ENCODE assay signal across 1 cellular context in genomic region chr6:37499433-37500293, GRCh38.
TF ChIP-seq lines count a peak whose summit lies in the region.

Gene CCDC167, minus strand, starts transcription at chr6:37499893. Its CDS starts 30 bp downstream, at chr6:37499863.

TF ChIP-seq in HepG2, 621 proteins besides CTCF, POLR2A, EP300 and RAD21 (continued from another document and continues in another):
- TF ChIP-seq ZBTB44 (CRISPR knock-in tag; IDR thresholded peaks at IDR 0.05) = no peak
- no peak; the same call in 1 of the 2 replicates for TF ChIP-seq NR2F2 (IDR thresholded peaks at IDR 0.05; ENCODE audit: borderline replicate concordance, low read depth)
- no peak for TF ChIP-seq ZNF552 (CRISPR knock-in tag; IDR thresholded peaks at IDR 0.05; ENCODE audit: borderline replicate concordance)
- TF ChIP-seq ZNF142 (CRISPR knock-in tag; IDR thresholded peaks at IDR 0.05) = no peak
- TF ChIP-seq ZBTB25 (CRISPR knock-in tag; IDR thresholded peaks at IDR 0.05) = 0 out of 2 replicates have a peak, but pooled peaks have one; percentile 28
- TF ChIP-seq HMG20B (CRISPR knock-in tag; conservative IDR thresholded peaks at IDR 0.05) = no peak
- no peak for TF ChIP-seq HOXD1 (CRISPR knock-in tag; IDR thresholded peaks at IDR 0.05)
- no peak; the same call in 1 of the 2 replicates for TF ChIP-seq ZNF652 (CRISPR knock-in tag; IDR thresholded peaks at IDR 0.05; ENCODE audit: borderline replicate concordance, low read depth)
- TF ChIP-seq SRF (IDR thresholded peaks at IDR 0.05; ENCODE audit: low read depth, low read length) = no peak
- peak; percentile 66 for TF ChIP-seq PHF5A (CRISPR knock-in tag; IDR thresholded peaks at IDR 0.05; ENCODE audit: low read depth, unreplicated experiment)
- TF ChIP-seq AKNA (CRISPR knock-in tag; IDR thresholded peaks at IDR 0.05; ENCODE audit: borderline replicate concordance) = no peak
- TF ChIP-seq ZNF264 (CRISPR knock-in tag; IDR thresholded peaks at IDR 0.05) = no peak
- no peak for TF ChIP-seq ZXDC (CRISPR knock-in tag; IDR thresholded peaks at IDR 0.05)
- no peak for TF ChIP-seq ZNF713 (CRISPR knock-in tag; IDR thresholded peaks at IDR 0.05)
- TF ChIP-seq POLR2G (IDR thresholded peaks at IDR 0.05; ENCODE audit: low read depth, low read length) = peak; percentile 72
- no peak for TF ChIP-seq REST (IDR thresholded peaks at IDR 0.05; ENCODE audit: borderline replicate concordance in 1 of 2, low read depth in 1 of 2, low read length in 2 of 2)
- no peak for TF ChIP-seq ARID3A (IDR thresholded peaks at IDR 0.05; ENCODE audit: low read depth, low read length)
- no peak for TF ChIP-seq GATA4 (IDR thresholded peaks at IDR 0.05; ENCODE audit: borderline replicate concordance, low read depth)
- TF ChIP-seq BCL6 (CRISPR knock-in tag; IDR thresholded peaks at IDR 0.05) = no peak
- no peak for TF ChIP-seq FOXP4 (CRISPR knock-in tag; IDR thresholded peaks at IDR 0.05)
- no peak for TF ChIP-seq ZNF766 (CRISPR knock-in tag; IDR thresholded peaks at IDR 0.05; ENCODE audit: borderline replicate concordance)
- TF ChIP-seq ZNF691 (CRISPR knock-in tag; IDR thresholded peaks at IDR 0.05; ENCODE audit: borderline replicate concordance, low read depth) = no peak
- no peak for TF ChIP-seq ZNF704 (CRISPR knock-in tag; IDR thresholded peaks at IDR 0.05; ENCODE audit: borderline replicate concordance)
